Comparison of ENCODE assay signal across 18 cellular contexts in the genomic region with DNA sequence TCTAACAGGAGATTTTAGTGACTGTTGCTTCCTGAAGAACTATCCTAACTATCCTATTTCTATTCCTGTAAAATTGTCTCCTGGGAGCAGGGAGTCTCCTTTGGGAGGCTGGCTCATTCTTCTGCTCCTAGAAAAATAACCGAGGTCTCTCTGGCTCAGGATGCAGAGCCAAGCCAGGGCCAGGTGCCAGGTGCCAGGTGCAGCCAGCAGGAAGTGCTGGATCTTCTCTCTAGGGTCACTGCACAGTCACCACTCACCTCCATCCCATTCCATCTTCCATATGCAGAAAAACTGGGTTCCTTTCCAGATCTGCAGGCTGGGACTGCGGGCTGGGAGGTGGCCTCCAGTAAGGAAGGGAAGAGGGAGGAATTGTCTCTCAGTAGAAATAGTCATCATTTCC. TPM values are rescaled to one million over a fixed set of nuclear protein-coding genes. Genes with fewer than 3 reads are reported as not detected.
A peak's percentile ranks its signal among the peaks of the same experiment; 100 is the strongest.
DNase-seq lines count a peak whose midpoint lies in the region; ATAC-seq and TF ChIP-seq lines count a peak whose summit lies in the region.
"Had no signal": no experiment of that assay in that cellular context is flagged by ENCODE, and none has a peak within 500 bp of the region (broad histone marks: within the 10 kb centered on the region; RNA-seq: fewer than 3 reads in every experiment).

No MANE protein-coding gene starts in this region.

- H3K9me3 ChIP-seq in psoas muscle (no peaks in the 10 kb centered on the region), esophagus muscularis mucosa (no peaks in the 10 kb centered on the region)
- H3K9me3 ChIP-seq: BLaER1, MG63 had no signal

- no peak for TF ChIP-seq EP300 in esophagus muscularis mucosa (IDR thresholded peaks at IDR 0.05)

- no peak overlapping the region for H3K27ac Mint-ChIP-seq in activated CD8-positive, alpha-beta memory T cell treated with anti-CD3 and anti-CD28 coated beads, Interleukin-2, amount 10 ng/mL, durations not matched to agents 7 days and 5 days
- H3K27ac Mint-ChIP-seq: CD8-positive, alpha-beta memory T cell had no signal

- ATAC-seq in psoas muscle, result no peak
- ATAC-seq in activated CD8-positive, alpha-beta memory T cell treated with anti-CD3 and anti-CD28 coated beads, Interleukin-2, amount 10 ng/mL, durations not matched to agents 7 days and 5 days, result no peak
- ATAC-seq: HepG2 had no signal

- H3K4me3 ChIP-seq in psoas muscle (no peak overlapping the region), esophagus muscularis mucosa (no peak overlapping the region)
- H3K4me3 ChIP-seq: BLaER1, MG63 had no signal

- peaks cover 47% of the 10 kb centered on the region for H3K27me3 Mint-ChIP-seq in activated CD8-positive, alpha-beta memory T cell treated with anti-CD3 and anti-CD28 coated beads, Interleukin-2, amount 10 ng/mL, durations not matched to agents 7 days and 5 days

- H3K9me3 Mint-ChIP-seq in activated CD8-positive, alpha-beta memory T cell treated with anti-CD3 and anti-CD28 coated beads, Interleukin-2, amount 10 ng/mL, durations not matched to agents 7 days and 5 days (ENCODE audit: low read depth), result no peaks in the 10 kb centered on the region
- H3K9me3 Mint-ChIP-seq: CD8-positive, alpha-beta memory T cell had no signal

- no peaks in the 10 kb centered on the region for H3K36me3 ChIP-seq in psoas muscle (ENCODE audit: insufficient read depth in 1 of 2, low read depth in 1 of 2)
- no peaks in the 10 kb centered on the region for H3K36me3 ChIP-seq in esophagus muscularis mucosa
- H3K36me3 ChIP-seq: BLaER1, MG63 had no signal

- intact Hi-C loops in psoas muscle (cut with DNase I), result loop anchor here (5.0 to 10.0 kb wide), 3 partner anchors 92 to 905 kb away; a partner anchor contains a TSS
- intact Hi-C loops in esophagus muscularis mucosa (cut with DNase I), result loop anchor here (5.0 kb wide), 2 partner anchors 92 to 397 kb away; no protein-coding TSS in a partner anchor

- peak; percentile 9 for DNase-seq in DMS79 treated with DMSO at 0.1 percent for 48 hours (lab: John Stamatoyannopoulos, UW)
- DNase-seq in DMS79 (lab: John Stamatoyannopoulos, UW), result no peak
- DNase-seq in DMS153 (lab: John Stamatoyannopoulos, UW), result peak; percentile 51
- peak; percentile 65 for DNase-seq in NCI-H2196 (lab: John Stamatoyannopoulos, UW; ENCODE audit: unreplicated experiment)
- DNase-seq in cerebellar cortex (ENCODE audit: low spot score), result peak; percentile 96
- DNase-seq in psoas muscle, result no peak
- no peak for DNase-seq in activated CD8-positive, alpha-beta memory T cell treated with anti-CD3 and anti-CD28 coated beads, Interleukin-2, amount 10 ng/mL, durations not matched to agents 7 days and 5 days
- DNase-seq in esophagus muscularis mucosa (ENCODE audit: extremely low spot score), result no peak
- DNase-seq: CD8-positive, alpha-beta memory T cell; HCEC 1CT; MG63; NCI-H1417 treated with DMSO at 0.1 percent for 48 hours; NCI-H226; SHP77 treated with DMSO at 0.1 percent for 48 hours had no signal

- H3K4me1 ChIP-seq in psoas muscle, result no peaks in the 10 kb centered on the region
- peaks cover 3 to 14% (median 12%) of the 10 kb centered on the region in 4 donors for H3K4me1 ChIP-seq in esophagus muscularis mucosa
- H3K4me1 ChIP-seq: BLaER1 had no signal

- H3K27ac ChIP-seq in psoas muscle (no peak overlapping the region), esophagus muscularis mucosa (replicated peaks in 1 of 4) (no peak overlapping the region)
- H3K27ac ChIP-seq: 22Rv1, BLaER1, KMS-11 had no signal

- no peak for TF ChIP-seq POLR2A in esophagus muscularis mucosa (IDR thresholded peaks at IDR 0.05; ENCODE audit: low read depth)

- no peak for TF ChIP-seq CTCF in psoas muscle (IDR thresholded peaks at IDR 0.05)
- no peak for TF ChIP-seq CTCF in esophagus muscularis mucosa (IDR thresholded peaks at IDR 0.05)

- 23 to 29% (median 27%) methylated on average over 2 of the region's 2 CpGs for WGBS in psoas muscle, 3 donors
- WGBS in esophagus muscularis mucosa, result 68% methylated on average over 2 of the region's 2 CpGs

- H3K4me3 Mint-ChIP-seq in activated CD8-positive, alpha-beta memory T cell treated with anti-CD3 and anti-CD28 coated beads, Interleukin-2, amount 10 ng/mL, durations not matched to agents 7 days and 5 days, result no peak overlapping the region
- H3K4me3 Mint-ChIP-seq: CD8-positive, alpha-beta memory T cell had no signal

- H3K36me3 Mint-ChIP-seq in activated CD8-positive, alpha-beta memory T cell treated with anti-CD3 and anti-CD28 coated beads, Interleukin-2, amount 10 ng/mL, durations not matched to agents 7 days and 5 days, result no peaks in the 10 kb centered on the region
- H3K36me3 Mint-ChIP-seq: CD8-positive, alpha-beta memory T cell had no signal

- H3K4me1 Mint-ChIP-seq in activated CD8-positive, alpha-beta memory T cell treated with anti-CD3 and anti-CD28 coated beads, Interleukin-2, amount 10 ng/mL, durations not matched to agents 7 days and 5 days, result peaks cover 3% of the 10 kb centered on the region

- CTCF ChIA-PET in activated CD8-positive, alpha-beta memory T cell treated with anti-CD3 and anti-CD28 coated beads, Interleukin-2, amount 10 ng/mL, durations not matched to agents 7 days and 5 days (lab: Charles Lee), result no interaction called here

- no peaks in the 10 kb centered on the region for H3K27me3 ChIP-seq in psoas muscle (ENCODE audit: insufficient read depth in 3 of 3, low read length in 2 of 3)
- peaks cover 0 to 39% (median 0%) of the 10 kb centered on the region in 4 donors for H3K27me3 ChIP-seq in esophagus muscularis mucosa

RNA-seq across cellular contexts. Expression of a gene that starts 3.8 kb away (rescaled TPM):
- total RNA-seq in psoas muscle (1 to 10 TPM in 2 of 4 donors, under 1 TPM in 2; 0.32 to 1.8 (median 0.85) TPM), esophagus muscularis mucosa (under 1 TPM; 0.17 to 0.83 (median 0.56) TPM)
- under 1 TPM; 0.46 to 0.77 (median 0.53) TPM for polyA plus RNA-seq in psoas muscle
- total RNA-seq in activated CD8-positive, alpha-beta memory T cell treated with anti-CD3 and anti-CD28 coated beads, Interleukin-2, amount 10 ng/mL, durations not matched to agents 7 days and 5 days, result not detected
- total RNA-seq: CD8-positive, alpha-beta memory T cell had no signal
- polyA plus RNA-seq: CD8-positive, alpha-beta memory T cell had no signal

RNA-seq across cellular contexts. Expression of a gene that starts 53.7 kb away (rescaled TPM):
- 100 to 1,000 TPM in 2 of 4 donors, 10 to 100 TPM in 2; 66.1 to 160 (median 107) TPM for total RNA-seq in psoas muscle
- polyA plus RNA-seq in psoas muscle, result 10 to 100 TPM; 12.1 to 42.6 (median 27.0) TPM
- 100 to 1,000 TPM; 111 to 147 TPM for total RNA-seq in activated CD8-positive, alpha-beta memory T cell treated with anti-CD3 and anti-CD28 coated beads, Interleukin-2, amount 10 ng/mL, durations not matched to agents 7 days and 5 days
- 10 to 100 TPM; 65.2 to 88.9 (median 69.1) TPM for total RNA-seq in esophagus muscularis mucosa

Comparison
In these comparisons a context has a peak if more than half of its experiments do, and no peak if none do; other contexts are left out.
1. DNase-seq: peak in DMS79 treated with DMSO at 0.1 percent for 48 hours (single experiment), DMS153 (single experiment), NCI-H2196 (single experiment) and cerebellar cortex (single experiment); none in DMS79 (single experiment), psoas muscle (0 of 2), activated CD8-positive, alpha-beta memory T cell treated with anti-CD3 and anti-CD28 coated beads, Interleukin-2, amount 10 ng/mL, durations not matched to agents 7 days and 5 days (single experiment) and esophagus muscularis mucosa (single experiment).